In the genomic region with DNA sequence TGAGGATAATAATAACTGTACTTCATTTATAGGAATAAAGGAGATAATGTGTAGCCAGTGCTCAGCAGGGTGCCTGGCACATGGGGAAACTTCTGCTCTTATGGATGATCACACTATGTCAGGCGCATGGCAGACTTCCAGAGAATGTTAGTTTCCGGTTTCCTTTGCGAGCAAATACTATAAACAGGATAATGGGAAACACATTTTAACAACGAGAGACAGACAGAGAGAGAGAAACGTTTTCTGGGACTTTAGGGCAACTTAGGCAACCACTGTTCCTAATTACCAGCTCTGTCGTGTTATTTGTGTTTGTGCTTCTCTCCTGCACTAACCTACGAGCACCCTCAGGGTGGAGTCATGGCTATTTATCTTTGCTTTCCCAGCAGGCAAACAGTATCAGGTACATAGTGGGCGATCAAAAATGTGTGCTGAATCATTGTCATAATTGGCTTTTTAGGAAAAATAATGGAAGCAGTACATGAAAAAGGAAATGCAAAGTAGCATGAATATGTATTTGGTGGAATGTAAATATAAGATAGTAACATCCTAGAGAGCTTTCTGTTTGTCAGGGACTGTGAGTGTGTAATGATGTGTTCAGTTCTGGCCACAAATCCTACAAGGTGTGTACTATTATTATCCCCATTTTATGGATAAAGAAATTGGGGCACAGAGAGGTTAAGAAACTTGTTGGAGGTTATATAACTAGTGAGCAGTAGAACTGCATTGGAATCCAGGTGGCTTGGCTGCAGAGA, we compare ENCODE assay signal across 9 cellular contexts. TPM values are rescaled to one million over a fixed set of nuclear protein-coding genes. Genes with fewer than 3 reads are reported as not detected.
DNase-seq lines count a peak whose midpoint lies in the region; ATAC-seq and TF ChIP-seq lines count a peak whose summit lies in the region.
"Had no signal": no experiment of that assay in that cellular context is flagged by ENCODE, and none has a peak within 500 bp of the region (broad histone marks: within the 10 kb centered on the region; RNA-seq: fewer than 3 reads in every experiment).

No MANE protein-coding gene starts in this region.

- H3K27me3 ChIP-seq in brain microvascular endothelial cell (replicated peaks), result no peaks in the 10 kb centered on the region

- H3K27ac ChIP-seq in brain microvascular endothelial cell, result no peak overlapping the region

- DNase-seq in Daoy (ENCODE audit: low read depth), result peak; percentile 26
- DNase-seq in NCI-H2029 (lab: John Stamatoyannopoulos, UW), result peak; percentile 32
- peak; percentile 66 for DNase-seq in brain microvascular endothelial cell
- peak in 1 of 3 donors; percentile 47 for DNase-seq in mucosa of descending colon
- no peak for DNase-seq in NCI-H226
- no peak for DNase-seq in amygdala (lab: John Stamatoyannopoulos, UW)
- no peak for DNase-seq in stimulated activated CD4-positive, alpha-beta T cell treated with anti-CD3 and anti-CD28 coated beads, Interleukin-4, amount 100 ng/mL, for 24 hours
- DNase-seq: naive B cell had no signal

- no peaks in the 10 kb centered on the region for H3K9me3 ChIP-seq in mucosa of descending colon

- intact Hi-C loops in mucosa of descending colon (cut with DNase I, micrococcal nuclease), result no loop called here

- peak; percentile 42 for ATAC-seq in mucosa of descending colon
- no peak for ATAC-seq in GM19397 (IDR thresholded peaks at IDR 0.05; ENCODE audit: unreplicated experiment)

- TF ChIP-seq CTCF in brain microvascular endothelial cell (IDR thresholded peaks at IDR 0.05; ENCODE audit: low read depth, low read length, missing control alignments), result no peak
- TF ChIP-seq CTCF in mucosa of descending colon (IDR thresholded peaks at IDR 0.05), result no peak

- H3K4me3 ChIP-seq in brain microvascular endothelial cell (ENCODE audit: low read depth, low read length) (no peak overlapping the region), mucosa of descending colon (no peak overlapping the region)

- in situ Hi-C loops in brain microvascular endothelial cell (cut with HindIII; ENCODE audit: low pct_ligation_motif_present, low sequenced_read_pairs), result no loop called here

- H3K36me3 ChIP-seq in brain microvascular endothelial cell (replicated peaks), result no peaks in the 10 kb centered on the region
- H3K36me3 ChIP-seq in mucosa of descending colon (ENCODE audit: low read depth), result no peaks in the 10 kb centered on the region

- H3K4me1 ChIP-seq in mucosa of descending colon (ENCODE audit: low read depth), result no peaks in the 10 kb centered on the region

RNA-seq across cellular contexts. Expression of a gene that starts 36.8 kb away (rescaled TPM):
- 14.9 and 17.2 TPM in 2 replicates for total RNA-seq in Daoy (2014; rRNA removed; shearing (Covaris generic))
- total RNA-seq in mucosa of descending colon, result 10 to 100 TPM; 26.7 to 62.1 (median 57.2) TPM

Comparison
In these comparisons a context has a peak if more than half of its experiments do, and no peak if none do; other contexts are left out.
1. DNase-seq: peak in Daoy (single experiment), NCI-H2029 (single experiment) and brain microvascular endothelial cell (single experiment); none in NCI-H226 (single experiment), amygdala (0 of 56) and stimulated activated CD4-positive, alpha-beta T cell treated with anti-CD3 and anti-CD28 coated beads, Interleukin-4, amount 100 ng/mL, for 24 hours (single experiment).